In the genomic region with DNA sequence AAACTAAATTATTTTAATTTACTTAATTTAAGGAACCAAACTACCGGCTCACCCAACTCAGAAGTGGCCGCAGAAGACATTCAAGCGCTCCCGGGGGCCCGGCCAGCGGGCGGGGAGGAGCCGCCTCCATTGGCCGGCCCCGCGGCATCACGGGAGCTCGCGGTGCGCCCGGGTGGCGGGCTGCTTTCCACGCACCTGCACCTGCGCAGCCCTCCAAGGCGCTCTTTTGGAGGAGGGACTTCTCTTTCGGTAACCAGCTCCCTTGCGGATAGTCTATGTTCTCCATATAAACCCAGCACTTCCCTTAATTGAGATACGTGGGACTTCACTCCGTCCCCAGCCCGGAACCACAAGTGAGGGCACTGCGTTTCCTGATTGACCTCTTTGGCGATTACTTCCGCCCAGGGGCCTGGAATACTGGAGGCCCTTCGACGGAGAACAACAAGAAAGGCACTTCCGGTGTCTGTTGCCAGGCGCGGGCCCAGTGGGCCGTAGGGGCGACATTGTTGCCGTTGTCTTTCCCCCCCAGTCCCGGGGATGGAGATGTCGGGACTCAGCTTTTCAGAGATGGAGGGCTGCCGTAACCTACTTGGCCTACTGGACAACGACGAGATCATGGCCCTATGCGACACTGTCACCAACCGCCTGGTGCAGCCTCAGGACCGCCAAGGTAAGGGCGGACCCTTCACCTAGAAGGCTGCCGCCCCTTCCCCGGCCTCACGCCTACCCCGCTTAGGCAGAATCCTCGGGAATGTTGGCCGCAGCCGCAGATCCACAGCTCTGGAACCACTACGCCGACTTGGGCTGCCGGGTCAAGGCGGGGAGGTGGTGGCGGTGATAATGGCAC, we compare ENCODE assay signal across 8 cellular contexts. TPM values are rescaled to one million over a fixed set of nuclear protein-coding genes. Genes with fewer than 3 reads are reported as not detected.
DNase-seq lines count a peak whose midpoint lies in the region; ATAC-seq and TF ChIP-seq lines count a peak whose summit lies in the region.

Gene C3orf38, plus strand, starts transcription at position 444 of the 847 bp plus-strand sequence. Its CDS starts 94 bp downstream, at position 538.

- peak within 1 kb of the TSS; percentile 84 for H4K5ac ChIP-seq in H9 (ENCODE audit: insufficient read length, low read depth, low read length)

- no peaks in the 10 kb centered on the region for H3K9me2 ChIP-seq in neural cell (ENCODE audit: insufficient read depth, low read length)

- WGBS in H9 (ENCODE audit: extremely low coverage, insufficient read length, low lambda C conversion rate), result no CpG with 5 or more reads among the region's 57 CpGs

- no peak within 1 kb of the TSS for H2BK5ac ChIP-seq in H9 (ENCODE audit: insufficient read length, low read length)

- H3K4me1 Mint-ChIP-seq in H9, result peaks cover 18 to 23% of the 10 kb centered on the region in 2 experiments
- peaks cover 41% of the 10 kb centered on the region for H3K4me1 Mint-ChIP-seq in stimulated activated naive CD8-positive, alpha-beta T cell treated with anti-CD3 and anti-CD28 coated beads, Interleukin-15, amount 100 ng/mL, for 72 hours

- H3K36me3 Mint-ChIP-seq in H9 (ENCODE audit: insufficient read depth in 1 of 3, low read depth in 3 of 3), result peaks cover 4 to 20% (median 16%) of the 10 kb centered on the region in 3 experiments; a peak in 6 of 7 replicates

- H3K9me3 ChIP-seq in H9 (ENCODE audit: control insufficient read depth, low read depth, low read length) (no peaks in the 10 kb centered on the region), neural cell (ENCODE audit: low read length) (no peaks in the 10 kb centered on the region)

- ATAC-seq in stimulated activated naive CD8-positive, alpha-beta T cell treated with anti-CD3 and anti-CD28 coated beads, Interleukin-15, amount 100 ng/mL, for 72 hours, result peak; percentile 93

- H4K20me1 ChIP-seq in H9 (ENCODE audit: control insufficient read depth, insufficient read depth, insufficient read length) (no peaks in the 10 kb centered on the region), neural cell (ENCODE audit: insufficient read depth) (no peaks in the 10 kb centered on the region)

- no peaks in the 10 kb centered on the region for H3K36me3 ChIP-seq in neural cell (ENCODE audit: insufficient read depth, low read length)

- H3K4me3 Mint-ChIP-seq in H9, result peak within 1 kb of the TSS; percentile 95 to 96
- H3K4me3 Mint-ChIP-seq in stimulated activated naive CD8-positive, alpha-beta T cell treated with anti-CD3 and anti-CD28 coated beads, Interleukin-15, amount 100 ng/mL, for 72 hours, result peak within 1 kb of the TSS; percentile 94 to 97

- peak within 1 kb of the TSS; percentile 97; the same call in 1 of the 2 replicates for H3K14ac ChIP-seq in H9 (ENCODE audit: insufficient read depth, low read length)

- H2AFZ ChIP-seq in H9 (ENCODE audit: low read length) (peak within 1 kb of the TSS; percentile 53), neural cell (ENCODE audit: low read depth, low read length) (peak within 1 kb of the TSS; percentile 98)

- H2AK5ac ChIP-seq in H9 (ENCODE audit: insufficient read length, low read length), result no peak within 1 kb of the TSS

- peak within 1 kb of the TSS; percentile 70 for H3K4me2 ChIP-seq in H9 (ENCODE audit: insufficient read depth, insufficient read length, low read length)
- H3K4me2 ChIP-seq in neural cell (ENCODE audit: low read length), result peak within 1 kb of the TSS; percentile 97

- in situ Hi-C loops in G401 (cut with HindIII; ENCODE audit: low sequenced_read_pairs), result no loop called here

- H3K27me3 Mint-ChIP-seq in H9 (ENCODE audit: low read depth), result no peaks in the 10 kb centered on the region; the same call in 1 of the 2 replicates
- no peaks in the 10 kb centered on the region for H3K27me3 Mint-ChIP-seq in stimulated activated naive CD8-positive, alpha-beta T cell treated with anti-CD3 and anti-CD28 coated beads, Interleukin-15, amount 100 ng/mL, for 72 hours

- H3K27me3 ChIP-seq in H9 (ENCODE audit: insufficient read depth, low read length) (no peaks in the 10 kb centered on the region), neural cell (ENCODE audit: insufficient read depth, low read depth, low read length) (no peaks in the 10 kb centered on the region)

- no peak within 1 kb of the TSS for H3K56ac ChIP-seq in H9 (ENCODE audit: insufficient read length, low read depth, low read length)

- no peak for TF ChIP-seq RAD21 in neural cell (conservative IDR thresholded peaks at IDR 0.05)

- TF ChIP-seq EP300 in neural cell (conservative IDR thresholded peaks at IDR 0.05; ENCODE audit: poor library complexity, severe bottlenecking), result peak; percentile 68

- H3K23ac ChIP-seq in H9 (ENCODE audit: insufficient read length, low read depth, low read length), result no peak within 1 kb of the TSS

- H3K79me2 ChIP-seq in H9 (ENCODE audit: insufficient read depth, low read length), result peaks cover 17% of the 10 kb centered on the region; the same call in 1 of the 2 replicates
- H3K79me2 ChIP-seq in neural cell (replicated peaks; ENCODE audit: insufficient read depth, low read length), result peaks cover 59% of the 10 kb centered on the region

- H3K9me3 Mint-ChIP-seq in H9, result no peaks in the 10 kb centered on the region; a peak in 1 of 5 replicates
- H3K9me3 Mint-ChIP-seq in stimulated activated naive CD8-positive, alpha-beta T cell treated with anti-CD3 and anti-CD28 coated beads, Interleukin-15, amount 100 ng/mL, for 72 hours, result no peaks in the 10 kb centered on the region

- peak within 1 kb of the TSS; percentile 99 for H3K27ac Mint-ChIP-seq in H9
- H3K27ac Mint-ChIP-seq in stimulated activated naive CD8-positive, alpha-beta T cell treated with anti-CD3 and anti-CD28 coated beads, Interleukin-15, amount 100 ng/mL, for 72 hours, result peak within 1 kb of the TSS; percentile 99

- no peak within 1 kb of the TSS for H4K8ac ChIP-seq in H9 (replicated peaks; ENCODE audit: insufficient read length, low read depth, low read length)

- TF ChIP-seq CTCF in H9 (conservative IDR thresholded peaks at IDR 0.05) (no peak), fibroblast of villous mesenchyme (IDR thresholded peaks at IDR 0.05; ENCODE audit: insufficient read depth, low read depth, low read length) (no peak), neural cell (IDR thresholded peaks at IDR 0.05; ENCODE audit: poor library complexity, severe bottlenecking) (peak; percentile 4)

- H3K27ac ChIP-seq in H9 (ENCODE audit: insufficient read length, low read depth, low read length), result peak within 1 kb of the TSS; percentile 65
- H3K27ac ChIP-seq in neural cell (ENCODE audit: low read length), result peak within 1 kb of the TSS; percentile 95

- no peaks in the 10 kb centered on the region for H3K79me1 ChIP-seq in H9 (ENCODE audit: insufficient read depth, low read depth, low read length, poor library complexity, severe bottlenecking)

- no peak within 1 kb of the TSS for H3K4ac ChIP-seq in H9 (ENCODE audit: low read depth, low read length)

- no peaks in the 10 kb centered on the region for H3K4me1 ChIP-seq in H9 (ENCODE audit: insufficient read depth, low read length)

- no peak within 1 kb of the TSS for H4K91ac ChIP-seq in H9 (ENCODE audit: insufficient read length, low read depth, low read length)

- no peaks in the 10 kb centered on the region for H3K23me2 ChIP-seq in H9 (ENCODE audit: insufficient read length, low read depth, low read length, poor library complexity, severe bottlenecking)

- no peak within 1 kb of the TSS for H2BK120ac ChIP-seq in H9 (ENCODE audit: low read depth, low read length, poor library complexity, severe bottlenecking)

- H3F3A ChIP-seq in neural cell (ENCODE audit: insufficient read depth, low read length, poor library complexity, severe bottlenecking), result peaks cover 3% of the 10 kb centered on the region

- DNase-seq in G401 (ENCODE audit: low spot score) (peak; percentile 94), H9 (peak; percentile 90), M059J (ENCODE audit: low read depth) (peak; percentile 85), SHP77 treated with DMSO at 0.1 percent for 48 hours (lab: John Stamatoyannopoulos, UW) (peak; percentile 85), activated gamma-delta T cell (lab: John Stamatoyannopoulos, UW) (peak; percentile 66), fibroblast of villous mesenchyme (ENCODE audit: low read depth) (peak; percentile 88)
- DNase-seq in stimulated activated naive CD8-positive, alpha-beta T cell treated with anti-CD3 and anti-CD28 coated beads, Interleukin-15, amount 100 ng/mL, for 72 hours, result peak; percentile 80 to 84

- H3T11ph ChIP-seq in H9 (ENCODE audit: low read length), result no peak within 1 kb of the TSS

- peak within 1 kb of the TSS; percentile 92 for H3K18ac ChIP-seq in H9 (ENCODE audit: insufficient read length, low read depth, low read length)

- H3K4me3 ChIP-seq in fibroblast of villous mesenchyme (ENCODE audit: low read depth, low read length), result peak within 1 kb of the TSS; percentile 91
- H3K4me3 ChIP-seq in neural cell (ENCODE audit: low read length), result peak within 1 kb of the TSS; percentile 91

- H2BK20ac ChIP-seq in H9 (ENCODE audit: low read depth, low read length, poor library complexity, severe bottlenecking), result no peak within 1 kb of the TSS

- H3K9ac ChIP-seq in H9 (ENCODE audit: extremely low read depth, insufficient read length, low read length), result peak within 1 kb of the TSS; percentile 95
- H3K9ac ChIP-seq in neural cell (ENCODE audit: low read length), result peak within 1 kb of the TSS; percentile 92

- H2BK15ac ChIP-seq in H9 (ENCODE audit: low read depth, low read length), result no peak within 1 kb of the TSS

- no peak within 1 kb of the TSS for H2BK12ac ChIP-seq in H9 (ENCODE audit: insufficient read length, low read depth, low read length)

TF ChIP-seq in neural cell, 6 proteins besides CTCF, POLR2A, EP300 and RAD21 (continues in another document):
- TF ChIP-seq POLR2AphosphoS5 (IDR thresholded peaks at IDR 0.05), result peak; percentile 73

RNA-seq across cellular contexts. Expression of gene C3orf38, which starts in this region (rescaled TPM):
- 23.9 and 32.5 TPM in 2 replicates for total RNA-seq in G401 (2014; rRNA removed; shearing (Covaris generic))
- 36.6 and 39.2 TPM in 2 replicates for total RNA-seq in H9 (2021)
- 15.2 and 21.1 TPM in 2 replicates for total RNA-seq in M059J (2014; rRNA removed; shearing (Covaris generic))
- total RNA-seq in fibroblast of villous mesenchyme, result 31.9 and 33.2 TPM in 2 replicates
- 26.5 and 34.2 TPM in 2 replicates for polyA plus RNA-seq in neural cell
- 93.0 and 96.4 TPM in 2 replicates for polyA minus RNA-seq in neural cell

Comparison
In these comparisons a context has a peak if more than half of its experiments do, and no peak if none do; other contexts are left out.
1. Peak in every context shown above with its lines: DNase-seq, ATAC-seq, H3K4me3 ChIP-seq and H3K27ac ChIP-seq.